In the genomic region with DNA sequence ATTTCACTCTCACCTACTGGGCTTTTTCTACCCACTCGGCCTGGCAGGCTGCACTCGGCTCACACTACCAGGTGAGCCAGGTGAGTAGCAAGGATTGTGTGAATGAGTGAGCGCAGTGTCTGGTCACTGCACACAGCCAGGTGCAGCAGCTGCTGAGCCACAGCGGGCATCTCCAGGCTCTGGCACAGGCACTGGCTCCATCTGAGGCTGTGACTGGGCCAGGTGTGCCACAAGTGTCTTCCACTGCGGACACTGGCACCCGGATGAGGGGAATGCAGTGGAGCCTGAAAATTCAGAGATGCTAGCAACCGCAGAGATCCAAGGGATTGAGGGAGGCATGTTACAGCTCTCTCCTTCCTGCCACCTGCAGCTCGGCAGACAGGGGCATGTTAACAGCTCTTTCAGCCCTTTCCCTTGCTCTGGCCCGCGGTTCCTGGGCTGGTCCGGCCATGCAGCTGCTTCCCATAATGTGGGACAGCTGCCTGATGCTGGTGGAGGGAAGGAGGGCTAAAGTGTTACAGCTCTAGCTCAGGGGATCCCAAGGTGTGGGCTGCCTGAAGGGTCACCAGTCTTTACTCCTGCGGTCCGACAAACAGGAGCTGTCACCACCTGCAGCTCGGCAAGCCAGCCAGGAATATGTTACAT, we compare ENCODE assay signal across 18 cellular contexts.
DNase-seq lines count a peak whose midpoint lies in the region; ATAC-seq, FAIRE-seq and TF ChIP-seq lines count a peak whose summit lies in the region.
"Had no signal": no experiment of that assay in that cellular context is flagged by ENCODE, and none has a peak within 500 bp of the region (broad histone marks: within the 10 kb centered on the region; RNA-seq: fewer than 3 reads in every experiment).

No MANE protein-coding gene starts in this region.

- DNase-seq in D341Med (ENCODE audit: low spot score) (peak; percentile 3), UCSD-AML1 (lab: John Stamatoyannopoulos, UW; ENCODE audit: unreplicated experiment) (peak; percentile 7), kidney (peak; percentile 48), testis (no peak), epidermal melanocyte (ENCODE audit: insufficient read length, low spot score) (no peak), NCI-H1694 treated with DMSO at 0.1 percent for 48 hours (lab: John Stamatoyannopoulos, UW) (no peak)
- DNase-seq: 8988T; AML-193; Caco-2; CD8-positive, alpha-beta memory T cell; DMS53; GF-D8; HCEC 1CT; HFFc6; IMR-90 had no signal

- H3K4me3 ChIP-seq in kidney (ENCODE audit: low read length in 2 of 2) (no peak overlapping the region), testis (peak overlapping the region; percentile 12 to 22)
- H3K4me3 ChIP-seq: BLaER1 had no signal

- intact Hi-C loops in kidney (cut with DNase I), result no loop called here
- intact Hi-C loops in testis (cut with DNase I; ENCODE audit: low total_unique reads), result no loop called here

- H3K9me3 ChIP-seq in kidney (ENCODE audit: control insufficient read depth in 1 of 2, low read length in 2 of 2) (no peaks in the 10 kb centered on the region), testis (no peaks in the 10 kb centered on the region)
- H3K9me3 ChIP-seq: Caco-2 had no signal

- no peak for ATAC-seq in HG02884 (IDR thresholded peaks at IDR 0.05; ENCODE audit: unreplicated experiment)

- H3K36me3 ChIP-seq in kidney (ENCODE audit: control insufficient read depth in 1 of 2, insufficient read depth in 2 of 2, low read length in 2 of 2) (no peaks in the 10 kb centered on the region), testis (ENCODE audit: low read depth, missing control alignments) (no peaks in the 10 kb centered on the region)

- no peak for TF ChIP-seq POLR2A in testis (IDR thresholded peaks at IDR 0.05)

- no peaks in the 10 kb centered on the region for H3K4me1 ChIP-seq in kidney (ENCODE audit: control insufficient read depth in 1 of 2, insufficient read depth in 1 of 2, low read depth in 1 of 2, low read length in 2 of 2)
- no peaks in the 10 kb centered on the region for H3K4me1 ChIP-seq in testis
- H3K4me1 ChIP-seq: BLaER1, Caco-2 had no signal

- WGBS in testis, 2 donors, result 66 to 72% methylated on average over 6 to 14 of the region's 14 CpGs

- TF ChIP-seq CTCF in kidney (IDR thresholded peaks at IDR 0.05; ENCODE audit: borderline replicate concordance, extremely low read depth, insufficient read depth) (no peak), testis (IDR thresholded peaks at IDR 0.05) (no peak)

- H3K9ac ChIP-seq in kidney (ENCODE audit: low read length in 2 of 2), result no peak overlapping the region
- H3K9ac ChIP-seq: BLaER1 had no signal

- H3K27ac ChIP-seq in kidney (ENCODE audit: low read depth in 2 of 2, low read length in 2 of 2), result no peak overlapping the region
- no peak overlapping the region for H3K27ac ChIP-seq in testis
- H3K27ac ChIP-seq: BLaER1 had no signal

- no peak for FAIRE-seq in kidney (lab: Jason Lieb, UNC)
- FAIRE-seq: GM19239 had no signal

- H3K27me3 ChIP-seq in testis, result no peaks in the 10 kb centered on the region
- H3K27me3 ChIP-seq: BLaER1 had no signal

Comparison
In these comparisons a context has a peak if more than half of its experiments do, and no peak if none do; other contexts are left out.
1. DNase-seq: peak in D341Med (single experiment), UCSD-AML1 (single experiment) and kidney (single experiment); none in testis (single experiment), epidermal melanocyte (single experiment) and NCI-H1694 treated with DMSO at 0.1 percent for 48 hours (single experiment).
2. H3K4me3 ChIP-seq: peak in testis (2 of 2); none in kidney (0 of 2).